ENCODE assay signal across 21 cellular contexts in the genomic region with DNA sequence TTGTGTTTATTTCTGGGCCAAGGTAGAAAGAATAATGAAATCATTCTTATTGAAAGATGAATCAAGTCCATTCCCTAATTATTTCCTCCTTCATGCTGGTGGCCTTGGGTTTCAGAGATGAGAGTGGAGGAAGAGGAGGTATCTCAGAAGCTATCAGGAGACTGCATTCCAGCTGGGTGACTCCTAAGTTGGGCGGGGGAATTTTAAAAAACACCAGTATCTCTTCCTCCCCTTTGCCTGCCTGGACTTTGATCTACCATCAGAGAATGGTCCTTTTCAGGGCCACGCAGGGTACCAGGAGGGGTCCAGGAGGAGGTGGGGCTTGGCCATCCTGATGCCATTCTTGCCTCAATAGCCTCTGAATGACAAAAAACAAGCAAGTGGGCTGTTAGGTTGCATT.
"Had no signal": no experiment of that assay in that cellular context is flagged by ENCODE, and none has a peak within 500 bp of the region (broad histone marks: within the 10 kb centered on the region; RNA-seq: fewer than 3 reads in every experiment).

No MANE protein-coding gene starts in this region.

- H3K36me3 ChIP-seq: colonic mucosa, esophagus squamous epithelium, left ventricle myocardium inferior, spleen, tibial nerve had no signal

- H3K4me3 ChIP-seq: colonic mucosa, esophagus squamous epithelium, left ventricle myocardium inferior, lung, mucosa of descending colon, spleen, tibial nerve had no signal

- DNase-seq: activated CD4-positive, alpha-beta T cell treated with anti-CD3 and anti-CD28 coated beads for 36 hours; activated CD4-positive, CD25-positive, alpha-beta regulatory T cell; activated CD8-positive, alpha-beta T cell treated with anti-CD3 and anti-CD28 coated beads, Interleukin-2, amount 10 ng/mL, durations not matched to agents 7 days and 5 days; activated effector memory CD4-positive, alpha-beta T cell treated with Interleukin-2 at 50 U/mL for 16 hours; activated naive CD4-positive, alpha-beta T cell treated with Interleukin-2 at 50 U/mL for 16 hours; anterior cingulate cortex; colonic mucosa; effector CD8-positive, alpha-beta T cell; esophagus squamous epithelium; foreskin melanocyte; left ventricle myocardium inferior; mucosa of descending colon; posterior cingulate gyrus; right cardiac atrium; spleen; stimulated activated naive CD4-positive, alpha-beta T cell treated with Interleukin-2 at 50 U/mL for 16 hours had no signal

- H3K4me1 ChIP-seq: colonic mucosa, esophagus squamous epithelium, left ventricle myocardium inferior, spleen, tibial nerve had no signal

- ATAC-seq: activated CD4-positive, alpha-beta T cell treated with anti-CD3 and anti-CD28 coated beads for 36 hours; activated CD8-positive, alpha-beta T cell treated with anti-CD3 and anti-CD28 coated beads, Interleukin-2, amount 10 ng/mL, durations not matched to agents 7 days and 5 days; mucosa of descending colon; right cardiac atrium had no signal

- H3K27ac ChIP-seq: colonic mucosa, epithelial cell of prostate, esophagus squamous epithelium, left ventricle myocardium inferior, spleen, tibial nerve had no signal

- H3K27me3 ChIP-seq: colonic mucosa, esophagus squamous epithelium, spleen, tibial nerve had no signal

- FAIRE-seq: bronchial epithelial cell, endometrium had no signal

- H3K9me3 ChIP-seq: colonic mucosa, esophagus squamous epithelium, left ventricle myocardium inferior, mucosa of descending colon had no signal
